In genomic region chr1:2786329-2787162, GRCh38 we compare ENCODE assay signal across 8 cellular contexts. TPM values are rescaled to one million over a fixed set of nuclear protein-coding genes. Genes with fewer than 3 reads are reported as not detected.
DNase-seq lines count a peak whose midpoint lies in the region; ATAC-seq lines count a peak whose summit lies in the region.

No MANE protein-coding gene starts in this region.

- peaks cover 0 to 8% (median 6%) of the 10 kb centered on the region in 4 donors for H3K4me1 Mint-ChIP-seq in naive thymus-derived CD8-positive, alpha-beta T cell
- peaks cover 13% of the 10 kb centered on the region for H3K4me1 Mint-ChIP-seq in stimulated activated naive CD8-positive, alpha-beta T cell treated with anti-CD3 and anti-CD28 coated beads, Interleukin-15, amount 100 ng/mL, for 72 hours

- POLR2A ChIA-PET in naive thymus-derived CD8-positive, alpha-beta T cell (lab: Charles Lee), result interaction anchor here (0.6 to 1.0 kb wide), 2 partner anchors 238 to 374 kb away, joined by 4 to 6 read pairs; partner anchors contain the start of gene PEX10

- H3K36me3 Mint-ChIP-seq in naive thymus-derived CD8-positive, alpha-beta T cell, result peaks cover 0 to 19% (median 6%) of the 10 kb centered on the region in 3 donors

- H3K9me3 Mint-ChIP-seq in naive thymus-derived CD8-positive, alpha-beta T cell, result peaks cover 5 to 29% (median 13%) of the 10 kb centered on the region in 9 donors
- peaks cover 10 to 17% of the 10 kb centered on the region in 2 donors for H3K9me3 Mint-ChIP-seq in stimulated activated naive CD8-positive, alpha-beta T cell treated with anti-CD3 and anti-CD28 coated beads, Interleukin-15, amount 100 ng/mL, for 72 hours

- H3K4me3 Mint-ChIP-seq in naive thymus-derived CD8-positive, alpha-beta T cell, result no peak overlapping the region
- H3K4me3 Mint-ChIP-seq in stimulated activated naive CD8-positive, alpha-beta T cell treated with anti-CD3 and anti-CD28 coated beads, Interleukin-15, amount 100 ng/mL, for 72 hours, result no peak overlapping the region

- peaks cover 20 to 50% (median 33%) of the 10 kb centered on the region in 5 donors for H3K27me3 Mint-ChIP-seq in naive thymus-derived CD8-positive, alpha-beta T cell
- H3K27me3 Mint-ChIP-seq in stimulated activated naive CD8-positive, alpha-beta T cell treated with anti-CD3 and anti-CD28 coated beads, Interleukin-15, amount 100 ng/mL, for 72 hours, result peaks cover 47% of the 10 kb centered on the region

- ATAC-seq in naive thymus-derived CD8-positive, alpha-beta T cell, result peak; percentile 75 to 77
- peak; percentile 70 for ATAC-seq in stimulated activated naive CD8-positive, alpha-beta T cell treated with anti-CD3 and anti-CD28 coated beads, Interleukin-15, amount 100 ng/mL, for 72 hours
- no peak for ATAC-seq in HG03039 (IDR thresholded peaks at IDR 0.05; ENCODE audit: unreplicated experiment)

- peak overlapping the region in 1 of 10 donors; percentile 75 for H3K27ac Mint-ChIP-seq in naive thymus-derived CD8-positive, alpha-beta T cell
- peak overlapping the region; percentile 13 to 31 for H3K27ac Mint-ChIP-seq in stimulated activated naive CD8-positive, alpha-beta T cell treated with anti-CD3 and anti-CD28 coated beads, Interleukin-15, amount 100 ng/mL, for 72 hours

- peak; percentile 3 for DNase-seq in DMS79 treated with DMSO at 0.1 percent for 48 hours (lab: John Stamatoyannopoulos, UW)
- DNase-seq in DMS79 (lab: John Stamatoyannopoulos, UW), result no peak
- DNase-seq in activated CD4-positive, CD25-positive, alpha-beta regulatory T cell treated with anti-CD3 and anti-CD28 coated beads, Interleukin-2, amount 50 U/mL, for 16 hours (ENCODE audit: low read depth, low spot score), result peak; percentile 40
- peak; percentile 48 for DNase-seq in central memory CD4-positive, alpha-beta T cell
- DNase-seq in naive thymus-derived CD8-positive, alpha-beta T cell, result peak; percentile 38 to 86 (median 68)
- peak; percentile 70 for DNase-seq in stimulated activated naive CD8-positive, alpha-beta T cell treated with anti-CD3 and anti-CD28 coated beads, Interleukin-15, amount 100 ng/mL, for 72 hours
- DNase-seq in Ammon's horn (ENCODE audit: low spot score), result no peak

RNA-seq across cellular contexts. Expression of gene TTC34, which starts 14.9 kb away (rescaled TPM):
- total RNA-seq in naive thymus-derived CD8-positive, alpha-beta T cell, result 1 to 10 TPM; 6.0 to 6.2 TPM
- polyA plus RNA-seq in naive thymus-derived CD8-positive, alpha-beta T cell, result under 1 TPM; 0.03 to 0.37 (median 0.08) TPM

Comparison
In these comparisons a context has a peak if more than half of its experiments do, and no peak if none do; other contexts are left out.
1. DNase-seq: peak in DMS79 treated with DMSO at 0.1 percent for 48 hours (single experiment), activated CD4-positive, CD25-positive, alpha-beta regulatory T cell treated with anti-CD3 and anti-CD28 coated beads, Interleukin-2, amount 50 U/mL, for 16 hours (single experiment), central memory CD4-positive, alpha-beta T cell (single experiment), naive thymus-derived CD8-positive, alpha-beta T cell (10 of 10) and stimulated activated naive CD8-positive, alpha-beta T cell treated with anti-CD3 and anti-CD28 coated beads, Interleukin-15, amount 100 ng/mL, for 72 hours (2 of 2); none in DMS79 (single experiment) and Ammon's horn (single experiment).